Comparison of ENCODE assay signal across 8 cellular contexts in the genomic region with DNA sequence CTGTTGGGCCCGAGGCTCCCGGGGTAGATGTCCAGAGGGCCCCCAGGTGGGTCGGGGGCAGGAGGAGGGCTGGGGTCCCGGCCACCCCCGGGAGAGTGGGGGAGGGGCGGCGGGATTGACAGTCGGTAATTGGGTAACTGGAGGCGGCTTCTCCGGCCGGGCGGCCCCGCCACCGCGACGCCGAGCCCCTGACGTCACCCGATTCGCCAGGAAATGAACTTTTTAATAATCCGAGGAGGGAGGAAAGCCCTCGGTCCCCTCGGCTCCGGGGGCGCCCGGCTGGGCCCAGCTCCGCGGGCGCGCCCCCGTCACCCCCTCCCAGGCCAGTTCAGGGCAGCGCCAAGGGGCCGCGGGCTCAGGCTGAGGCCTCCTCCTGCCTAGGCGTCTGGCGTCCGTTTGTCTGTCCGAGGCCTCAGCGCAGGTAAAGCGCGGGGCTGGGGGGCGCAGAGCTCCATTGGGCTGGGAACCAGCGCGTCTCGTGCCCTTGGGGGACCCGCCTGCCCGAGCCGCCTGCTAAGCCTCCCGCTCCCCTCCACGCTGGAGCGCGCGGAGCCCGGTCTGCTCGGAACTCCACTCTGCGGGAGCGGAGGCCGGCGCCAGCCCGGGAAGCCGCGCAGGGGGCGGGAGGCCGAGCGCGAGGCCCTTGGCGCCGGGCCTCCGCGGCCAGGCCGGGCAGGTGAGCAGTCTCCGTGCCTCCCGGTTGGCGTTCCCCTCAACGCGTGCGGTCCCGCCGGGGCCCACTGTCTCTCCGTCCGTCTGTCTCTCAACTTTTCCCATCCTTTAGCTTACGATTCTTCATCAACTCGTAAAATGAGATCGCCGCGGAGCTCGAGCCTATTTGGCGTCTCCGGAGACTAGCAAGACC. TPM values are rescaled to one million over a fixed set of nuclear protein-coding genes. Genes with fewer than 3 reads are reported as not detected.
DNase-seq lines count a peak whose midpoint lies in the region; ATAC-seq, FAIRE-seq and TF ChIP-seq lines count a peak whose summit lies in the region.

No MANE protein-coding gene starts in this region.

- no peak for TF ChIP-seq RAD21 in K562 (CRISPR knock-in tag; conservative IDR thresholded peaks at IDR 0.05 in 1 of 2, IDR thresholded peaks at IDR 0.05 in 1 of 2)

- peak overlapping the region; percentile 67 for H3K4me3 Mint-ChIP-seq in activated naive CD4-positive, alpha-beta T cell treated with anti-CD3 and anti-CD28 coated beads for 36 hours
- H3K4me3 Mint-ChIP-seq in stimulated activated memory B cell treated with anti-CD40 and anti-IgM and Interleukin-4, amounts not matched to agents 10 μg/mL and 1 μg/mL and 100 μg/mL, for 72 hours = peak overlapping the region; percentile 76

- H3K27me3 Mint-ChIP-seq in activated naive CD4-positive, alpha-beta T cell treated with anti-CD3 and anti-CD28 coated beads for 36 hours (ENCODE audit: low read depth) = peaks cover 70% of the 10 kb centered on the region
- H3K27me3 Mint-ChIP-seq in stimulated activated memory B cell treated with anti-CD40 and anti-IgM and Interleukin-4, amounts not matched to agents 10 μg/mL and 1 μg/mL and 100 μg/mL, for 72 hours = peaks cover 94% of the 10 kb centered on the region

- H3K4me1 ChIP-seq in K562 (replicated peaks in 1 of 2; ENCODE audit: control insufficient read depth in 2 of 2, insufficient read depth in 2 of 2, low read length in 2 of 2) (peaks cover 10 to 74% of the 10 kb centered on the region in 2 experiments), keratinocyte (ENCODE audit: control insufficient read depth, extremely low read depth, insufficient read depth, low read length) (peaks cover 14% of the 10 kb centered on the region)

- peak overlapping the region; percentile 92 for H3K4me2 ChIP-seq in K562 (ENCODE audit: insufficient read depth, low read length)
- peak overlapping the region; percentile 83 for H3K4me2 ChIP-seq in keratinocyte (ENCODE audit: control insufficient read depth, extremely low read depth, insufficient read depth, low read depth, low read length)

- peaks cover 18% of the 10 kb centered on the region for H4K20me1 ChIP-seq in K562 (replicated peaks; ENCODE audit: control insufficient read depth, insufficient read depth, low read length)
- H4K20me1 ChIP-seq in keratinocyte (ENCODE audit: control insufficient read depth, extremely low read depth, insufficient read depth, low read length) = peaks cover 19% of the 10 kb centered on the region

- peak; percentile 47; the same call in 1 of the 2 replicates for TF ChIP-seq POLR2A in K562 (conservative IDR thresholded peaks at IDR 0.05)

- FAIRE-seq in K562 (lab: Jason Lieb, UNC) = peak; percentile 59
- no peak for FAIRE-seq in keratinocyte (lab: Jason Lieb, UNC)

- H3K79me2 ChIP-seq in K562 (ENCODE audit: control insufficient read depth, insufficient read depth, low read length) (peaks cover 100% of the 10 kb centered on the region), keratinocyte (ENCODE audit: control insufficient read depth, insufficient read depth, low read length) (no peaks in the 10 kb centered on the region)

- H3K9ac ChIP-seq in K562 (ENCODE audit: insufficient read depth in 1 of 2, low read depth in 2 of 2, low read length in 2 of 2) = peak overlapping the region; percentile 98
- peak overlapping the region; percentile 15 for H3K9ac ChIP-seq in keratinocyte (ENCODE audit: control insufficient read depth, extremely low read depth, insufficient read depth, low read length)

- no peaks in the 10 kb centered on the region for H3K9me3 ChIP-seq in K562 (replicated peaks; ENCODE audit: control insufficient read depth, insufficient read depth, low read depth, low read length)
- H3K9me3 ChIP-seq in keratinocyte (ENCODE audit: control insufficient read depth, low read depth, low read length) = no peaks in the 10 kb centered on the region

- peaks cover 71% of the 10 kb centered on the region for H3K36me3 ChIP-seq in K562 (ENCODE audit: control insufficient read depth, insufficient read depth, low read length)
- H3K36me3 ChIP-seq in keratinocyte (ENCODE audit: control insufficient read depth in 2 of 2, extremely low read depth in 1 of 2, insufficient read depth in 2 of 2, low read length in 2 of 2) = no peaks in the 10 kb centered on the region

- peak overlapping the region; percentile 98 for H3K4me3 ChIP-seq in K562
- H3K4me3 ChIP-seq in keratinocyte (ENCODE audit: control insufficient read depth in 2 of 3, extremely low read depth in 1 of 3, insufficient read depth in 2 of 3, low read depth in 1 of 3, low read length in 3 of 3) = peak overlapping the region; percentile 35 to 65 (median 61)

- peak; percentile 65 for DNase-seq in activated naive CD4-positive, alpha-beta T cell treated with anti-CD3 and anti-CD28 coated beads for 36 hours
- DNase-seq in activated naive CD4-positive, alpha-beta T cell (lab: John Stamatoyannopoulos, UW) = no peak
- DNase-seq in NOMO-1 (lab: John Stamatoyannopoulos, UW; ENCODE audit: unreplicated experiment in 2 of 2) (peak; percentile 73 to 91), K562 (ENCODE audit: extremely low read depth in 1 of 4, low spot score in 3 of 4) (peak; percentile 54 to 84 (median 66)), keratinocyte (ENCODE audit: low read depth, low spot score) (no peak), OCI-M2 (lab: John Stamatoyannopoulos, UW; ENCODE audit: unreplicated experiment) (no peak)

- intact Hi-C loops in activated naive CD4-positive, alpha-beta T cell treated with anti-CD3 and anti-CD28 coated beads for 36 hours (cut with micrococcal nuclease) = loop anchor here (1.0 kb wide), 1 partner anchor 8 kb away; no protein-coding TSS in a partner anchor
- intact Hi-C loops in K562 (cut with micrococcal nuclease) = loop anchor here (2.0 to 5.0 kb wide), 2 partner anchors 58 to 78 kb away; no protein-coding TSS in a partner anchor

- WGBS in K562 (ENCODE audit: insufficient coverage, low coverage, missing lambda C conversion rate) = under 1% methylated on average over 59 of the region's 89 CpGs

- TF ChIP-seq CTCF in K562 (IDR thresholded peaks at IDR 0.05 in 2 of 3, conservative IDR thresholded peaks at IDR 0.05 in 1 of 3; ENCODE audit: insufficient read depth in 2 of 3, low read depth in 1 of 3, low read length in 3 of 3) = no peak
- no peak for TF ChIP-seq CTCF in keratinocyte (optimal IDR thresholded peaks at IDR 0.05 in 1 of 3, IDR thresholded peaks at IDR 0.05 in 1 of 3, conservative IDR thresholded peaks at IDR 0.05 in 1 of 3; ENCODE audit: extremely low read depth in 1 of 3, insufficient read depth in 2 of 3, low read length in 3 of 3)

- H3K9me3 Mint-ChIP-seq in activated naive CD4-positive, alpha-beta T cell treated with anti-CD3 and anti-CD28 coated beads for 36 hours = no peaks in the 10 kb centered on the region
- no peaks in the 10 kb centered on the region for H3K9me3 Mint-ChIP-seq in stimulated activated memory B cell treated with anti-CD40 and anti-IgM and Interleukin-4, amounts not matched to agents 10 μg/mL and 1 μg/mL and 100 μg/mL, for 72 hours

- in situ Hi-C loops in K562 (cut with MboI) = no loop called here

- H3K27me3 ChIP-seq in K562 (ENCODE audit: control insufficient read depth in 2 of 2, insufficient read depth in 2 of 2, low read length in 2 of 2) (no peaks in the 10 kb centered on the region), keratinocyte (ENCODE audit: control insufficient read depth, extremely low read depth, insufficient read depth, low read length) (peaks cover 99% of the 10 kb centered on the region)

- H2AFZ ChIP-seq in K562 (ENCODE audit: low read depth, low read length) (peak overlapping the region; percentile 65; the same call in 1 of the 2 replicates), keratinocyte (ENCODE audit: control insufficient read depth, low read length) (peak overlapping the region; percentile 43)

- CTCF ChIA-PET in activated naive CD4-positive, alpha-beta T cell treated with anti-CD3 and anti-CD28 coated beads for 36 hours (lab: Charles Lee) = interaction anchor here (0.6 to 3.9 kb wide), 2 partner anchors 63 to 155 kb away, joined by 3 to 19 read pairs; no protein-coding TSS in a partner anchor
- CTCF ChIA-PET in K562 (lab: Yijun Ruan, JAX; ENCODE audit: low intra/inter-chr PET ratio) = interaction anchor here (0.7 kb wide), 1 partner anchor 117 kb away, joined by 3 read pairs; no protein-coding TSS in a partner anchor

- no peaks in the 10 kb centered on the region for H3K9me1 ChIP-seq in K562 (ENCODE audit: control insufficient read depth, insufficient read depth, low read length)
- H3K9me1 ChIP-seq in keratinocyte (ENCODE audit: control insufficient read depth, extremely low read depth, insufficient read depth, low read length) = no peaks in the 10 kb centered on the region

- POLR2A ChIA-PET in K562 (lab: Yijun Ruan, JAX) = interaction anchor here (0.5 to 2.0 kb wide), 16 partner anchors 8 to 767 kb away, joined by 3 to 8 read pairs (median 4); no protein-coding TSS in a partner anchor

- H3K4me1 Mint-ChIP-seq in activated naive CD4-positive, alpha-beta T cell treated with anti-CD3 and anti-CD28 coated beads for 36 hours (ENCODE audit: low read depth) = peaks cover 37% of the 10 kb centered on the region
- peaks cover 57% of the 10 kb centered on the region for H3K4me1 Mint-ChIP-seq in stimulated activated memory B cell treated with anti-CD40 and anti-IgM and Interleukin-4, amounts not matched to agents 10 μg/mL and 1 μg/mL and 100 μg/mL, for 72 hours

- dilution Hi-C loops in keratinocyte (cut with MboI; ENCODE audit: extremely low pct_ligation_motif_present, low sequenced_read_pairs) = no loop called here

- H3K27ac Mint-ChIP-seq in activated naive CD4-positive, alpha-beta T cell treated with anti-CD3 and anti-CD28 coated beads for 36 hours = no peak overlapping the region
- peak overlapping the region; percentile 17 for H3K27ac Mint-ChIP-seq in stimulated activated memory B cell treated with anti-CD40 and anti-IgM and Interleukin-4, amounts not matched to agents 10 μg/mL and 1 μg/mL and 100 μg/mL, for 72 hours

- peak overlapping the region; percentile 98 for H3K27ac ChIP-seq in K562 (ENCODE audit: extremely low read depth, low read depth, low read length)
- no peak overlapping the region for H3K27ac ChIP-seq in keratinocyte (ENCODE audit: control insufficient read depth, insufficient read depth, low read length)

- no peaks in the 10 kb centered on the region for H3K36me3 Mint-ChIP-seq in activated naive CD4-positive, alpha-beta T cell treated with anti-CD3 and anti-CD28 coated beads for 36 hours (ENCODE audit: low read depth)
- no peaks in the 10 kb centered on the region for H3K36me3 Mint-ChIP-seq in stimulated activated memory B cell treated with anti-CD40 and anti-IgM and Interleukin-4, amounts not matched to agents 10 μg/mL and 1 μg/mL and 100 μg/mL, for 72 hours

- ATAC-seq in K562 (peak; percentile 12), GM21528 (IDR thresholded peaks at IDR 0.05; ENCODE audit: low FRiP score, unreplicated experiment) (no peak)
- ATAC-seq in stimulated activated memory B cell treated with anti-CD40 and anti-IgM and Interleukin-4, amounts not matched to agents 10 μg/mL and 1 μg/mL and 100 μg/mL, for 72 hours = no peak

- BruUV-seq in K562 (replicated peaks; lab: Mats Ljungman, UMichigan) = no TSS peak

- TF ChIP-seq EP300 in K562 (IDR thresholded peaks at IDR 0.05; ENCODE audit: low read length) = no peak

RNA-seq across cellular contexts. Expression of gene GATA2, which starts 3.8 kb away (rescaled TPM):
- total RNA-seq in activated naive CD4-positive, alpha-beta T cell treated with anti-CD3 and anti-CD28 coated beads for 36 hours = under 1 TPM in 1 of 2 experiments, not detected in 1; 0.35 TPM
- 49.8 and 107 TPM in 2 replicates for total RNA-seq in K562 (2011; cell fraction: chromatin; rRNA removed; ENCODE audit: low replicate concordance)
- 84.0 and 88.4 TPM in 2 replicates for total RNA-seq in K562 (2011; cell fraction: nucleolus; rRNA removed)
- total RNA-seq in K562 (2011; cell fraction: nucleoplasm; rRNA removed) = 50.5 and 57.9 TPM in 2 replicates
- total RNA-seq in K562 (2014; rRNA removed) = 86.9 and 125 TPM in 2 replicates
- total RNA-seq in K562 (2014; rRNA removed; fragmentation: Illumina TruSeq; extraction: Trizol) = 32.6 and 32.8 TPM in 2 replicates
- 50.8 and 55.3 TPM in 2 replicates for total RNA-seq in K562 (2015; rRNA removed; fragmentation: Illumina TruSeq; extraction: Trizol)
- total RNA-seq in K562 (2021) = 215 and 218 TPM in 2 replicates
- polyA plus RNA-seq in K562 (2011; rRNA removed) = 28.9 and 29.6 TPM in 2 replicates
- 29.6 and 67.6 TPM in 2 replicates for polyA plus RNA-seq in K562 (2011; cell fraction: cytosol; rRNA removed)
- 108 and 210 TPM in 2 replicates for polyA plus RNA-seq in K562 (2011; cell fraction: nucleus; rRNA removed)
- polyA plus RNA-seq in K562 (2012) = 126 and 159 TPM in 2 replicates
- polyA plus RNA-seq in K562 (2014; fragmentation: Illumina TruSeq; extraction: Trizol) = 74.6 and 129 TPM in 2 replicates
- polyA plus RNA-seq in K562 (2014; fragmentation: Nextera tagmentation; extraction: Ambion mirVana) = 10 to 100 TPM in 1 of 2 experiments, 1 to 10 TPM in 1; 8.5 to 11.6 TPM
- 113 and 118 TPM in 2 replicates for polyA plus RNA-seq in K562 (2014; rRNA removed)
- 12.2 and 21.4 TPM in 2 replicates for polyA minus RNA-seq in K562 (2011; rRNA and poly(A)+ RNA removed)
- polyA minus RNA-seq in K562 (2011; cell fraction: cytosol; rRNA and poly(A)+ RNA removed) = 57.2 and 76.2 TPM in 2 replicates
- 42.5 and 50.0 TPM in 2 replicates for polyA minus RNA-seq in K562 (2011; cell fraction: nucleus; rRNA and poly(A)+ RNA removed)
- polyA plus RNA-seq in keratinocyte = not detected in 3 replicates
- not detected for polyA plus RNA-seq in keratinocyte (2011; ENCODE audit: low read depth)
- polyA plus RNA-seq in keratinocyte (2011; cell fraction: cytosol; rRNA removed) = not detected in 2 replicates
- polyA plus RNA-seq in keratinocyte (2011; cell fraction: nucleus; rRNA removed) = 0.10 TPM in 1 of 2 replicates, not detected in the other
- 0.13 TPM in 1 of 2 replicates, not detected in the other for polyA plus RNA-seq in keratinocyte (2012; ENCODE audit: low replicate concordance)
- polyA minus RNA-seq in keratinocyte = 0.13 TPM in 1 of 3 replicates, not detected in the others
- 0.58 TPM for polyA minus RNA-seq in keratinocyte (2011; cell fraction: cytosol; rRNA and poly(A)+ RNA removed)
- polyA minus RNA-seq in keratinocyte (2011; cell fraction: nucleus; rRNA and poly(A)+ RNA removed) = 0.21 and 0.47 TPM in 2 replicates

RNA-seq across cellular contexts. Expression of gene DNAJB8, which starts 22.5 kb away (rescaled TPM):
- not detected for total RNA-seq in activated naive CD4-positive, alpha-beta T cell treated with anti-CD3 and anti-CD28 coated beads for 36 hours
- total RNA-seq in K562 (2011; cell fraction: chromatin; rRNA removed; ENCODE audit: low replicate concordance) = not detected in 2 replicates
- total RNA-seq in K562 (2011; cell fraction: nucleolus; rRNA removed) = not detected in 2 replicates
- total RNA-seq in K562 (2011; cell fraction: nucleoplasm; rRNA removed) = not detected in 2 replicates
- total RNA-seq in K562 (2014; rRNA removed) (0.04 TPM in 1 of 2 replicates, not detected in the other), K562 (2014; rRNA removed; fragmentation: Illumina TruSeq; extraction: Trizol) (not detected in 2 replicates), K562 (2015; rRNA removed; fragmentation: Illumina TruSeq; extraction: Trizol) (not detected in 2 replicates), K562 (2021) (not detected in 2 replicates)
- polyA plus RNA-seq in K562 (2011; rRNA removed) (not detected in 2 replicates), K562 (2014; fragmentation: Illumina TruSeq; extraction: Trizol) (not detected in 2 replicates), K562 (2014; fragmentation: Nextera tagmentation; extraction: Ambion mirVana) (not detected), K562 (2014; rRNA removed) (not detected in 2 replicates), keratinocyte (not detected in 3 replicates)
- not detected in 2 replicates for polyA plus RNA-seq in K562 (2011; cell fraction: cytosol; rRNA removed)
- polyA plus RNA-seq in K562 (2011; cell fraction: nucleus; rRNA removed) = not detected in 2 replicates
- polyA plus RNA-seq in K562 (2012) = not detected in 2 replicates
- not detected in 2 replicates for polyA minus RNA-seq in K562 (2011; rRNA and poly(A)+ RNA removed)
- not detected in 2 replicates for polyA minus RNA-seq in K562 (2011; cell fraction: cytosol; rRNA and poly(A)+ RNA removed)
- polyA minus RNA-seq in K562 (2011; cell fraction: nucleus; rRNA and poly(A)+ RNA removed) = not detected in 2 replicates
- not detected for polyA plus RNA-seq in keratinocyte (2011; ENCODE audit: low read depth)
- polyA plus RNA-seq in keratinocyte (2011; cell fraction: cytosol; rRNA removed) = not detected in 2 replicates
- polyA plus RNA-seq in keratinocyte (2011; cell fraction: nucleus; rRNA removed) = not detected in 2 replicates
- polyA plus RNA-seq in keratinocyte (2012; ENCODE audit: low replicate concordance) = not detected in 2 replicates
- polyA minus RNA-seq in keratinocyte = not detected in 3 replicates
- polyA minus RNA-seq in keratinocyte (2011; cell fraction: cytosol; rRNA and poly(A)+ RNA removed) = not detected
- polyA minus RNA-seq in keratinocyte (2011; cell fraction: nucleus; rRNA and poly(A)+ RNA removed) = not detected in 2 replicates

Comparison
In these comparisons a context has a peak if more than half of its experiments do, and no peak if none do; other contexts are left out.
1. DNase-seq: peak in activated naive CD4-positive, alpha-beta T cell treated with anti-CD3 and anti-CD28 coated beads for 36 hours (single experiment), NOMO-1 (2 of 2) and K562 (4 of 4); none in activated naive CD4-positive, alpha-beta T cell (0 of 4), keratinocyte (single experiment) and OCI-M2 (single experiment).
2. RNA of gene GATA2, which starts 3.8 kb away (total RNA-seq): 32.6 to 218 TPM in K562; 0.35 TPM in activated naive CD4-positive, alpha-beta T cell treated with anti-CD3 and anti-CD28 coated beads for 36 hours; every median in the first group is over 10 times any median in the second.